17 cellular contexts compared by ENCODE assay signal in the genomic region with DNA sequence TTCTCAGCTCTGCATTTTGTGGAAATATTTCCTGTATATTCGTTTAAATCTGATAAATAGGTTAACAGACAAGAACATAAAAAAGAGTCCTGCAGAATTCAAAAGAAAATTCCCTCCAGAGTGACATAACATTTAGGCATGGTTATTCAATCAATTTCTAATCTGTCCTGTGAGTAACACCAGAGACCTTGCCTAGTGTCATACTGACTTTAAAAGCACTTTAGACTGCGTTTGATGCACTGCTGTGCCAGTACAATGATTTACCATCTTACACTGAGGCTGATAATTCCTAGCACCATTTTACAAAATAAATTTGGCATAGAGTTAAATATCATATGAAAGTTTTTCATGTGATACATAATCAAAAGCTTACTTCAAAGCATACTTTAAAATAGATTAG. TPM values are rescaled to one million over a fixed set of nuclear protein-coding genes. Genes with fewer than 3 reads are reported as not detected.
A peak's percentile ranks its signal among the peaks of the same experiment; 100 is the strongest.
DNase-seq lines count a peak whose midpoint lies in the region; ATAC-seq and TF ChIP-seq lines count a peak whose summit lies in the region.
"Had no signal": no experiment of that assay in that cellular context is flagged by ENCODE, and none has a peak within 500 bp of the region (broad histone marks: within the 10 kb centered on the region; RNA-seq: fewer than 3 reads in every experiment).

No MANE protein-coding gene starts in this region.

- WGBS in right cardiac atrium = 17% methylated on average over 2 of the region's 2 CpGs
- WGBS in spleen, 5 donors = 28 to 34% (median 33%) methylated on average over 2 of the region's 2 CpGs

- no peak overlapping the region for H3K4me3 ChIP-seq in left ventricle myocardium inferior
- H3K4me3 ChIP-seq in right cardiac atrium (ENCODE audit: low read length) = no peak overlapping the region
- H3K4me3 ChIP-seq in dorsolateral prefrontal cortex = no peak overlapping the region
- no peak overlapping the region for H3K4me3 ChIP-seq in spleen
- H3K4me3 ChIP-seq: BLaER1, GM23248 had no signal

- DNase-seq in left ventricle myocardium inferior (no peak), right cardiac atrium (no peak), SK-N-DZ (ENCODE audit: low spot score) (peak; percentile 20), left lobe of liver (ENCODE audit: low spot score) (no peak), AG08396 (ENCODE audit: low spot score) (no peak), dorsolateral prefrontal cortex (no peak), spleen (no peak)
- DNase-seq: Caco-2; CD4-positive, CD25-positive, alpha-beta regulatory T cell; CD8-positive, alpha-beta T cell; DMS153; DND-41; GM23248; H7; HCEC 1CT had no signal

- TF ChIP-seq POLR2A in spleen (IDR thresholded peaks at IDR 0.05) = no peak

- H3K36me3 ChIP-seq in left ventricle myocardium inferior = peaks cover 4% of the 10 kb centered on the region
- no peaks in the 10 kb centered on the region for H3K36me3 ChIP-seq in spleen
- H3K36me3 ChIP-seq: BLaER1 had no signal

- no peaks in the 10 kb centered on the region for H3K27me3 ChIP-seq in left ventricle myocardium inferior (ENCODE audit: low read depth)
- no peaks in the 10 kb centered on the region for H3K27me3 ChIP-seq in right cardiac atrium (ENCODE audit: control insufficient read depth, insufficient read depth)
- no peaks in the 10 kb centered on the region for H3K27me3 ChIP-seq in dorsolateral prefrontal cortex
- H3K27me3 ChIP-seq in spleen (replicated peaks in 1 of 7) = no peaks in the 10 kb centered on the region
- H3K27me3 ChIP-seq: BLaER1 had no signal

- H3K27ac ChIP-seq in left ventricle myocardium inferior (replicated peaks) (peak overlapping the region; percentile 50), right cardiac atrium (ENCODE audit: low read length) (no peak overlapping the region), dorsolateral prefrontal cortex (no peak overlapping the region), spleen (no peak overlapping the region)
- H3K27ac ChIP-seq: BLaER1, C4-2B, GM23248 had no signal

- TF ChIP-seq CTCF in left ventricle myocardium inferior (IDR thresholded peaks at IDR 0.05; ENCODE audit: borderline replicate concordance) (no peak), dorsolateral prefrontal cortex (IDR thresholded peaks at IDR 0.05 in 54 of 56, conservative IDR thresholded peaks at IDR 0.05 in 2 of 56; ENCODE audit: low read depth in 1 of 56, partially characterized antibody in 56 of 56) (no peak), spleen (IDR thresholded peaks at IDR 0.05 in 8 of 11, conservative IDR thresholded peaks at IDR 0.05 in 3 of 11) (no peak)

- ATAC-seq in right cardiac atrium (no peak), left lobe of liver (peak; percentile 70)
- ATAC-seq: CD8-positive, alpha-beta T cell had no signal

- intact Hi-C loops in left ventricle myocardium inferior (cut with micrococcal nuclease) = no loop called here
- intact Hi-C loops in right cardiac atrium (cut with DNase I) = no loop called here
- intact Hi-C loops in dorsolateral prefrontal cortex (cut with DNase I) = no loop called here
- intact Hi-C loops in spleen (cut with DNase I; ENCODE audit: low total_unique reads) = no loop called here

- H3K4me1 ChIP-seq in left ventricle myocardium inferior (peaks cover 12% of the 10 kb centered on the region), right cardiac atrium (ENCODE audit: control insufficient read depth, insufficient read depth, low read length) (no peaks in the 10 kb centered on the region), spleen (peaks cover 0 to 7% (median 5%) of the 10 kb centered on the region in 6 donors)
- H3K4me1 ChIP-seq: BLaER1, Caco-2 had no signal

- H3K9me3 ChIP-seq in left ventricle myocardium inferior (replicated peaks) = no peaks in the 10 kb centered on the region
- no peaks in the 10 kb centered on the region for H3K9me3 ChIP-seq in right cardiac atrium (ENCODE audit: control insufficient read depth, low read length)
- no peaks in the 10 kb centered on the region for H3K9me3 ChIP-seq in spleen
- H3K9me3 ChIP-seq: BLaER1, Caco-2 had no signal

RNA-seq across cellular contexts. Expression of a gene that starts 35.5 kb away (rescaled TPM):
- 27.3 TPM for total RNA-seq in left ventricle myocardium inferior
- 10 to 100 TPM; 35.5 to 50.9 (median 44.1) TPM for total RNA-seq in right cardiac atrium
- polyA plus RNA-seq in right cardiac atrium = 12.3 TPM
- polyA plus RNA-seq in SK-N-DZ (2014; cell fraction: cytosol; rRNA removed) = 0.06 TPM in 1 of 2 replicates, not detected in the other
- 0.04 TPM in 1 of 2 replicates, not detected in the other for polyA plus RNA-seq in SK-N-DZ (2014; cell fraction: nucleus; rRNA removed)
- total RNA-seq in left lobe of liver = 5.2 TPM
- total RNA-seq in dorsolateral prefrontal cortex = 10 to 100 TPM in 86 of 120 experiments, 1 to 10 TPM in 34; 4.7 to 21.2 (median 11.7) TPM
- total RNA-seq in spleen = 10 to 100 TPM in 6 of 7 donors, 1 to 10 TPM in 1; 9.4 to 42.7 (median 28.8) TPM
- 1 to 10 TPM; 2.9 to 5.9 (median 3.5) TPM for polyA plus RNA-seq in spleen
- total RNA-seq: Caco-2 had no signal
